ENCODE assay signal across 1 cellular context in genomic region chr3:115708540-115708939, GRCh38.
TF ChIP-seq lines count a peak whose summit lies in the region.

No MANE protein-coding gene starts in this region.

TF ChIP-seq in IMR-90, 13 proteins besides CTCF, POLR2A, EP300 and RAD21 (continued from another document):
- no peak for TF ChIP-seq USF2 (IDR thresholded peaks at IDR 0.05; ENCODE audit: low read depth, low read length)
- TF ChIP-seq BHLHE40 (IDR thresholded peaks at IDR 0.05; ENCODE audit: low read depth, low read length): no peak
- no peak for TF ChIP-seq MXI1 (IDR thresholded peaks at IDR 0.05; ENCODE audit: borderline replicate concordance, low read depth, low read length)
- no peak for TF ChIP-seq CEBPB (IDR thresholded peaks at IDR 0.05; ENCODE audit: low read depth, low read length)
- no peak for TF ChIP-seq ELK1 (IDR thresholded peaks at IDR 0.05; ENCODE audit: borderline replicate concordance, low read depth, low read length)
- no peak for TF ChIP-seq SMC3 (IDR thresholded peaks at IDR 0.05; ENCODE audit: low read depth, low read length)
- TF ChIP-seq MAFK (IDR thresholded peaks at IDR 0.05; ENCODE audit: low read depth, low read length): no peak
- TF ChIP-seq CHD1 (IDR thresholded peaks at IDR 0.05; ENCODE audit: low read depth, low read length): no peak
- TF ChIP-seq NFE2L2 (IDR thresholded peaks at IDR 0.05; ENCODE audit: low read depth, low read length): no peak
- no peak for TF ChIP-seq RFX5 (IDR thresholded peaks at IDR 0.05; ENCODE audit: low read depth, low read length)
